ENCODE assay signal across 1 cellular context in genomic region chr2:20110383-20110782, GRCh38.
TF ChIP-seq lines count a peak whose summit lies in the region.

No MANE protein-coding gene starts in this region.

TF ChIP-seq in SK-N-SH, 30 proteins besides CTCF, POLR2A, EP300 and RAD21 (continued from another document):
- no peak for TF ChIP-seq GABPA (IDR thresholded peaks at IDR 0.05; ENCODE audit: low read depth)
- TF ChIP-seq TCF12 (IDR thresholded peaks at IDR 0.05) = no peak
TF ChIP-seq in SK-N-SH: peak in this region for 0.
